8 cellular contexts compared by ENCODE assay signal in the genomic region with DNA sequence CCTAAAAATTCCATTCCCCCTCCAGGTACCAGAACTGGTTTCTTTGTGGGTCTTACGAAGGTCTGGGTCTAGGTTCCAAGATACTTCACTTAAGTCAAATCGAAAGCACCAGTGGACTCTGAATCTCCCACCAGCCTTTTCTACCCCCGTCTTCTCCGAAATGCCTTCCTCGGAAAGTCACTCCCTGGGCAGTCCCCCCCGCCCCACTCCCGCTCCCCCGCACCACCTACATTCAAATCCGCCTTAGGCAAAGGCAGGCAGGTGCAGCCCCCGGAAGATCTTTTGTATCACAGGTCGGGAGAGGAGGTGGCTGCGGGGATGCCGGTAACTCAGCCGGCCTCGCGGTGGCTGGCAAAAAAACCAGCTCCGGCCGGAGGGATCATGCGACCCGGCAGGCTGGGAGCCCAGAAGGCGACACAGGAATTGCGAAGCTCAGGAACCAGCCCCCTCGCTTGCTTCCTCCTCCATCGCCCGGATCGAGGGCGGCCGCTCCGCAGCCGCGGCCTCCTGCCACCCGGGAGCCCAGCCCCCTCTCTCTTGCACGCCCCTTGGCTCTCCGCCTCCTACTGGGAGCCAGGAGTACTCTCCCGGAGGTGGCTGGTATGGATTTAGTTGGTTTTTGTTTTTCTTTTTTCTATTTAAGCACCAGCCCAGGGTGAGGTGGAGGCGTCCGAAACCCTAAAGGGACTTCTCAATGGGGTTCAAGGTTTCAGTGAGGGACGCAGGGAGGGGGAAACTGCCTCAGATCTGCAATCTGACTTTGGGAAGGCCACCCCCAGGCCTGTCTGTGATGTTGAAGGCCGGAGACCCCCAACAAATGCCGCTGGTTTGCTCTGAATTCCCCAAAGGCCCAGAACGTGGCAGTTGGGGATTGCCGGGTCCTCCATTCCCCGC. TPM values are rescaled to one million over a fixed set of nuclear protein-coding genes. Genes with fewer than 3 reads are reported as not detected.
DNase-seq lines count a peak whose midpoint lies in the region; ATAC-seq and TF ChIP-seq lines count a peak whose summit lies in the region.

A gene (minus strand): TSS at position 481 of the 894 bp plus-strand sequence. CDS start 650 bp downstream, outside the sequence.

- 1% methylated on average over 43 of the region's 43 CpGs for WGBS in lung, 2 donors

- H3K9me3 ChIP-seq in lung (ENCODE audit: control insufficient read depth in 2 of 2, insufficient read depth in 1 of 2, low read length in 1 of 2) = no peaks in the 10 kb centered on the region

- peak within 1 kb of the TSS; percentile 98 to 99 for H3K27ac ChIP-seq in lung (ENCODE audit: low read depth in 1 of 2, low read length in 1 of 2)

- DNase-seq in GM12864 (ENCODE audit: low read depth) (no peak), NCI-H82 (lab: John Stamatoyannopoulos, UW) (peak; percentile 92), lung (ENCODE audit: low spot score) (peak; percentile 89), OCI-M2 (lab: John Stamatoyannopoulos, UW; ENCODE audit: unreplicated experiment) (no peak)
- peak; percentile 28 to 39 for DNase-seq in activated CD8-positive, alpha-beta memory T cell treated with anti-CD3 and anti-CD28 coated beads for 1 hour (ENCODE audit: extremely low read depth in 1 of 2, low read depth in 1 of 2)
- DNase-seq in effector CD4-positive, alpha-beta T cell = peak; percentile 46
- DNase-seq in stimulated activated CD4-positive, alpha-beta T cell treated with anti-CD3 and anti-CD28 coated beads, TNF-alpha, amount 100 ng/mL, for 48 hours (ENCODE audit: low read depth in 3 of 3) = peak; percentile 52 to 73 (median 66)

- peak within 1 kb of the TSS; percentile 70 for H3K4me3 ChIP-seq in GM12864 (ENCODE audit: low read depth, low read length)
- H3K4me3 ChIP-seq in lung = peak within 1 kb of the TSS; percentile 83

- H3K4me1 ChIP-seq in lung (ENCODE audit: control insufficient read depth in 2 of 2, insufficient read depth in 2 of 2, low read length in 2 of 2) = peaks cover 5 to 6% of the 10 kb centered on the region in 2 donors

- peak; percentile 17 for ATAC-seq in HG03439 (IDR thresholded peaks at IDR 0.05; ENCODE audit: unreplicated experiment)
- ATAC-seq in lung (ENCODE audit: insufficient read depth, low FRiP score) = peak; percentile 74

- TF ChIP-seq CTCF in GM12864 (IDR thresholded peaks at IDR 0.05; ENCODE audit: low read depth, low read length, missing control alignments) (peak; percentile 62), lung (IDR thresholded peaks at IDR 0.05; ENCODE audit: control extremely low read depth, extremely low read depth) (peak; percentile 40)

- no peaks in the 10 kb centered on the region for H3K27me3 ChIP-seq in lung (ENCODE audit: control insufficient read depth, insufficient read depth)

- H3K36me3 ChIP-seq in lung (ENCODE audit: control insufficient read depth in 2 of 2, insufficient read depth in 2 of 2, low read length in 2 of 2) = peaks cover 0 to 11% of the 10 kb centered on the region in 2 donors

RNA-seq across cellular contexts. Expression of the gene that starts here (rescaled TPM):
- total RNA-seq in lung = 100 to 1,000 TPM; 113 to 150 TPM
- 100 to 1,000 TPM; 107 to 120 TPM for polyA plus RNA-seq in lung

Comparison
In these comparisons a context has a peak if more than half of its experiments do, and no peak if none do; other contexts are left out.
1. DNase-seq: peak in NCI-H82 (single experiment), activated CD8-positive, alpha-beta memory T cell treated with anti-CD3 and anti-CD28 coated beads for 1 hour (2 of 2), effector CD4-positive, alpha-beta T cell (single experiment), lung (single experiment) and stimulated activated CD4-positive, alpha-beta T cell treated with anti-CD3 and anti-CD28 coated beads, TNF-alpha, amount 100 ng/mL, for 48 hours (3 of 3); none in GM12864 (single experiment) and OCI-M2 (single experiment).